Comparison of ENCODE assay signal across 1 cellular context in genomic region chrX:23389196-23389792, GRCh38.
TF ChIP-seq lines count a peak whose summit lies in the region.

No MANE protein-coding gene starts in this region.

TF ChIP-seq in GM23338, 12 proteins besides CTCF, POLR2A, EP300 and RAD21 (continued from another document):
- TF ChIP-seq, protein P1, sequence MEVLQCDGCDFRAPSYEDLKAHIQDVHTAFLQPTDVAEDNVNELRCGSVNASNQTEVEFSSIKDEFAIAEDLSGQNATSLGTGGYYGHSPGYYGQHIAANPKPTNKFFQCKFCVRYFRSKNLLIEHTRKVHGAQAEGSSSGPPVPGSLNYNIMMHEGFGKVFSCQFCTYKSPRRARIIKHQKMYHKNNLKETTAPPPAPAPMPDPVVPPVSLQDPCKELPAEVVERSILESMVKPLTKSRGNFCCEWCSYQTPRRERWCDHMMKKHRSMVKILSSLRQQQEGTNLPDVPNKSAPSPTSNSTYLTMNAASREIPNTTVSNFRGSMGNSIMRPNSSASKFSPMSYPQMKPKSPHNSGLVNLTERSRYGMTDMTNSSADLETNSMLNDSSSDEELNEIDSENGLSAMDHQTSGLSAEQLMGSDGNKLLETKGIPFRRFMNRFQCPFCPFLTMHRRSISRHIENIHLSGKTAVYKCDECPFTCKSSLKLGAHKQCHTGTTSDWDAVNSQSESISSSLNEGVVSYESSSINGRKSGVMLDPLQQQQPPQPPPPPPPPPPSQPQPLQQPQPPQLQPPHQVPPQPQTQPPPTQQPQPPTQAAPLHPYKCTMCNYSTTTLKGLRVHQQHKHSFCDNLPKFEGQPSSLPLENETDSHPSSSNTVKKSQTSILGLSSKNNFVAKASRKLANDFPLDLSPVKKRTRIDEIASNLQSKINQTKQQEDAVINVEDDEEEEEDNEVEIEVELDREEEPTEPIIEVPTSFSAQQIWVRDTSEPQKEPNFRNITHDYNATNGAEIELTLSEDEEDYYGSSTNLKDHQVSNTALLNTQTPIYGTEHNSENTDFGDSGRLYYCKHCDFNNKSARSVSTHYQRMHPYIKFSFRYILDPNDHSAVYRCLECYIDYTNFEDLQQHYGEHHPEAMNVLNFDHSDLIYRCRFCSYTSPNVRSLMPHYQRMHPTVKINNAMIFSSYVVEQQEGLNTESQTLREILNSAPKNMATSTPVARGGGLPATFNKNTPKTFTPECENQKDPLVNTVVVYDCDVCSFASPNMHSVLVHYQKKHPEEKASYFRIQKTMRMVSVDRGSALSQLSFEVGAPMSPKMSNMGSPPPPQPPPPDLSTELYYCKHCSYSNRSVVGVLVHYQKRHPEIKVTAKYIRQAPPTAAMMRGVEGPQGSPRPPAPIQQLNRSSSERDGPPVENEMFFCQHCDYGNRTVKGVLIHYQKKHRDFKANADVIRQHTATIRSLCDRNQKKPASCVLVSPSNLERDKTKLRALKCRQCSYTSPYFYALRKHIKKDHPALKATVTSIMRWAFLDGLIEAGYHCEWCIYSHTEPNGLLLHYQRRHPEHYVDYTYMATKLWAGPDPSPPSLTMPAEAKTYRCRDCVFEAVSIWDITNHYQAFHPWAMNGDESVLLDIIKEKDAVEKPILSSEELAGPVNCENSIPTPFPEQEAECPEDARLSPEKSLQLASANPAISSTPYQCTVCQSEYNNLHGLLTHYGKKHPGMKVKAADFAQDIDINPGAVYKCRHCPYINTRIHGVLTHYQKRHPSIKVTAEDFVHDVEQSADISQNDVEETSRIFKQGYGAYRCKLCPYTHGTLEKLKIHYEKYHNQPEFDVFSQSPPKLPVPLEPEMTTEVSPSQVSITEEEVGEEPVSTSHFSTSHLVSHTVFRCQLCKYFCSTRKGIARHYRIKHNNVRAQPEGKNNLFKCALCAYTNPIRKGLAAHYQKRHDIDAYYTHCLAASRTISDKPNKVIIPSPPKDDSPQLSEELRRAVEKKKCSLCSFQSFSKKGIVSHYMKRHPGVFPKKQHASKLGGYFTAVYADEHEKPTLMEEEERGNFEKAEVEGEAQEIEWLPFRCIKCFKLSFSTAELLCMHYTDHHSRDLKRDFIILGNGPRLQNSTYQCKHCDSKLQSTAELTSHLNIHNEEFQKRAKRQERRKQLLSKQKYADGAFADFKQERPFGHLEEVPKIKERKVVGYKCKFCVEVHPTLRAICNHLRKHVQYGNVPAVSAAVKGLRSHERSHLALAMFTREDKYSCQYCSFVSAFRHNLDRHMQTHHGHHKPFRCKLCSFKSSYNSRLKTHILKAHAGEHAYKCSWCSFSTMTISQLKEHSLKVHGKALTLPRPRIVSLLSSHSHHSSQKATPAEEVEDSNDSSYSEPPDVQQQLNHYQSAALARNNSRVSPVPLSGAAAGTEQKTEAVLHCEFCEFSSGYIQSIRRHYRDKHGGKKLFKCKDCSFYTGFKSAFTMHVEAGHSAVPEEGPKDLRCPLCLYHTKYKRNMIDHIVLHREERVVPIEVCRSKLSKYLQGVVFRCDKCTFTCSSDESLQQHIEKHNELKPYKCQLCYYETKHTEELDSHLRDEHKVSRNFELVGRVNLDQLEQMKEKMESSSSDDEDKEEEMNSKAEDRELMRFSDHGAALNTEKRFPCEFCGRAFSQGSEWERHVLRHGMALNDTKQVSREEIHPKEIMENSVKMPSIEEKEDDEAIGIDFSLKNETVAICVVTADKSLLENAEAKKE (CRISPR knock-in tag; IDR thresholded peaks at IDR 0.05) = no peak
